ENCODE assay signal across 22 cellular contexts in genomic region chr15:38740206-38740605, GRCh38.
"Had no signal": no experiment of that assay in that cellular context is flagged by ENCODE, and none has a peak within 500 bp of the region (broad histone marks: within the 10 kb centered on the region; RNA-seq: fewer than 3 reads in every experiment).

No MANE protein-coding gene starts in this region.

- DNase-seq: Kasumi-1, MM.1S, NCI-H1092 treated with DMSO at 0.1 percent for 48 hours, NCI-H1436, NCI-H187, NCI-H2029, NCI-H2081 treated with DMSO at 0.1 percent for 48 hours, NCI-H2171, NCI-H226, NCI-H446, NCI-H510A, NCI-H524 treated with DMSO at 0.1 percent for 48 hours, NCI-H69, NCI-H774, SHP77, SW 1271 had no signal

- H3K4me2 ChIP-seq: KMS-11 had no signal

- H3K9ac ChIP-seq: KMS-11 had no signal

- H3K9me3 Mint-ChIP-seq: IgD-negative memory B cell had no signal

- ATAC-seq: HepG2, K562 had no signal

- H3K4me3 ChIP-seq: K562, SK-N-MC had no signal

- H3K4me3 Mint-ChIP-seq: IgD-negative memory B cell had no signal

- H3K27ac Mint-ChIP-seq: IgD-negative memory B cell had no signal

- H3K27ac ChIP-seq: KMS-11, RWPE1, SK-N-MC had no signal
